15 cellular contexts compared by ENCODE assay signal in the genomic region with DNA sequence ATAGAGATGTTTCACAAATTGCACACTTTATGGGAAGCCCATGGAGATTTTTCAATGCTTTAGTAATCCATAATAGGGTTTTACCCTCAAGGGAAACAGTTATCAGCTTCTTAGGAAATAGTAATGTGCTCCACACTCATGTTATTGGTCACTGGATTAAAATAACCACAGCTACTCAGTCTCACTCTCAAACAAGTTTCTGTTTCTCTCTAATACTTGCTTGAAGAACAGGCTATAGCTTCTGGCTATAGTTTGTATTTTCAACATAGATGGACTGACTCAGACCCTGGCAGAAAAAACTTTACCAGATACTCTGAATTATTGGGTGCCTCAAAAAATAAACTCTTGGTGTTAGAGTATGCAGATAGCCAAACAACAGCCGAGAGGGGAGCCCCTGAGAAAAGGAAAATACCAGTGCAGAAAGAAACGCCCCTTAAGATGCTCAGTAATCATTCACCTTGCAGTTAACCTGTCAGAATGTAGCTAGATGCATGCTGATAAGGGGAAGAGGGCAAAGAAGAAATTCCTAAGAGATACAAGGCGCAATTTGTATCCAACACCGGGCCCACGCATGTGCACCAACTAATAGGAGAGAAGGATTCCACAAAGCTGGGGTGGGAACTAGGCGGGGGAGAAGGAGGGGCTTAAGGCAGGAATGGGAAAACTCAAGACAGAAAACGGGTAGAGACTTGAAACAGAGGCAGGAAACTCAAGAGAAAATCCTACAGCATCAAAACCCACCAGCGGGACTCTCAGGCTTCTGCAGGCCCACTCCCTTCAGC. TPM values are rescaled to one million over a fixed set of nuclear protein-coding genes. Genes with fewer than 3 reads are reported as not detected.
DNase-seq lines count a peak whose midpoint lies in the region; ATAC-seq, FAIRE-seq and TF ChIP-seq lines count a peak whose summit lies in the region.
"Had no signal": no experiment of that assay in that cellular context is flagged by ENCODE, and none has a peak within 500 bp of the region (broad histone marks: within the 10 kb centered on the region; RNA-seq: fewer than 3 reads in every experiment).

No MANE protein-coding gene starts in this region.

- H3K27me3 ChIP-seq in AG04450 (ENCODE audit: control insufficient read depth, insufficient read depth, low read length) (no peaks in the 10 kb centered on the region), IMR-90 (ENCODE audit: control insufficient read depth, insufficient read depth, low read length) (peaks cover 3% of the 10 kb centered on the region)
- H3K27me3 ChIP-seq: cardiac muscle cell, transverse colon had no signal

- 0% methylated on average over 1 of the region's 8 CpGs; no CpG with 5 or more reads in 1 of the 2 experiments for WGBS in IMR-90 (ENCODE audit: extremely low coverage in 2 of 2, insufficient read length in 1 of 2), 2 experiments

- no peak overlapping the region for H3K14ac ChIP-seq in IMR-90 (replicated peaks; ENCODE audit: low read depth, low read length)

- no peak overlapping the region for H4K91ac ChIP-seq in IMR-90 (ENCODE audit: insufficient read depth, low read depth, low read length)

- no peaks in the 10 kb centered on the region for H3K9me1 ChIP-seq in IMR-90 (ENCODE audit: insufficient read depth, low read length)

- H3K23ac ChIP-seq in IMR-90 (ENCODE audit: low read depth, low read length): no peak overlapping the region

- no peaks in the 10 kb centered on the region for H4K20me1 ChIP-seq in IMR-90 (ENCODE audit: insufficient read depth, low read length)

- dilution Hi-C loops in IMR-90 (cut with HindIII; ENCODE audit: low sequenced_read_pairs, unreplicated experiment): no loop called here

- H2BK15ac ChIP-seq in IMR-90 (ENCODE audit: low read depth, low read length): no peak overlapping the region

- no peak overlapping the region for H2BK120ac ChIP-seq in IMR-90 (ENCODE audit: low read depth, low read length)

- no peak overlapping the region for H4K8ac ChIP-seq in IMR-90 (ENCODE audit: low read depth in 2 of 2, low read length in 2 of 2)

- H3K4me3 ChIP-seq in AG04450 (ENCODE audit: low read depth, low read length) (peak overlapping the region; percentile 36), IMR-90 (ENCODE audit: insufficient read depth, low read depth, low read length) (peak overlapping the region; percentile 11; the same call in 1 of the 2 replicates), kidney (ENCODE audit: low read length in 2 of 2) (no peak overlapping the region)
- H3K4me3 ChIP-seq: cardiac muscle cell, K562, transverse colon had no signal

- H3K9ac ChIP-seq in IMR-90 (ENCODE audit: low read depth, low read length) (no peak overlapping the region), kidney (ENCODE audit: low read length in 2 of 2) (no peak overlapping the region)

- H2AK5ac ChIP-seq in IMR-90 (ENCODE audit: low read depth, low read length): no peak overlapping the region

- H2BK5ac ChIP-seq in IMR-90 (ENCODE audit: low read depth, low read length, poor library complexity, severe bottlenecking): no peak overlapping the region

- H3K4me2 ChIP-seq in IMR-90 (ENCODE audit: low read depth, low read length): peak overlapping the region; percentile 34

- H3K18ac ChIP-seq in IMR-90 (ENCODE audit: low read depth, low read length): no peak overlapping the region

- no peaks in the 10 kb centered on the region for H3K79me1 ChIP-seq in IMR-90 (ENCODE audit: low read depth in 1 of 2, low read length in 2 of 2)

- TF ChIP-seq RAD21 in IMR-90 (IDR thresholded peaks at IDR 0.05; ENCODE audit: low read length): no peak

- H3K9me3 ChIP-seq in AG04450 (ENCODE audit: control insufficient read depth, insufficient read depth, low read length): no peaks in the 10 kb centered on the region
- no peaks in the 10 kb centered on the region for H3K9me3 ChIP-seq in IMR-90 (ENCODE audit: control insufficient read depth, insufficient read depth, low read length)
- H3K9me3 ChIP-seq in kidney (ENCODE audit: control insufficient read depth in 1 of 2, low read length in 2 of 2): no peaks in the 10 kb centered on the region
- H3K9me3 ChIP-seq: transverse colon had no signal

- FAIRE-seq in GM19239 (lab: Jason Lieb, UNC) (no peak), kidney (lab: Jason Lieb, UNC) (no peak)
- FAIRE-seq: A204.1, K562 had no signal

- no peak for TF ChIP-seq POLR2A in IMR-90 (IDR thresholded peaks at IDR 0.05; ENCODE audit: low read depth, low read length)

- H3K4ac ChIP-seq in IMR-90 (ENCODE audit: low read depth, low read length): no peak overlapping the region

- DNase-seq in AG04450 (ENCODE audit: low read depth, low spot score) (peak; percentile 11), IMR-90 (peak; percentile 76), fibroblast of peridontal ligament (ENCODE audit: extremely low read depth) (peak; percentile 75), NCI-H524 (lab: John Stamatoyannopoulos, UW) (no peak), GM19239 (ENCODE audit: insufficient read length, low spot score) (no peak), kidney (no peak)
- DNase-seq: activated gamma-delta T cell; naive thymus-derived CD4-positive, alpha-beta T cell; NCI-H2107; transverse colon had no signal

- H2BK20ac ChIP-seq in IMR-90 (ENCODE audit: low read depth, low read length): no peak overlapping the region

- intact Hi-C loops in IMR-90 (cut with micrococcal nuclease) (no loop called here), kidney (cut with DNase I) (no loop called here)

- no peak overlapping the region for H2AK9ac ChIP-seq in IMR-90 (replicated peaks; ENCODE audit: low read depth, low read length, poor library complexity)

- CTCF ChIA-PET in AG04450 (lab: Charles Lee) (interaction anchor here (1.8 kb wide), 1 partner anchor 74 kb away, joined by 4 read pairs; no protein-coding TSS in a partner anchor), IMR-90 (lab: Yijun Ruan, JAX) (interaction anchor here (0.7 kb wide), 1 partner anchor 424 kb away, joined by 3 read pairs; no protein-coding TSS in a partner anchor)

- TF ChIP-seq CTCF in AG04450 (IDR thresholded peaks at IDR 0.05; ENCODE audit: low read depth, low read length) (no peak), IMR-90 (conservative IDR thresholded peaks at IDR 0.05; ENCODE audit: low read depth, low read length) (no peak), kidney (IDR thresholded peaks at IDR 0.05; ENCODE audit: borderline replicate concordance, extremely low read depth, insufficient read depth) (no peak)

- POLR2A ChIA-PET in AG04450 (lab: Yijun Ruan, JAX) (interaction anchor here (0.6 kb wide), 1 partner anchor 58 kb away, joined by 3 read pairs; no protein-coding TSS in a partner anchor), IMR-90 (lab: Charles Lee; ENCODE audit: unreplicated experiment) (no interaction called here)

- H3K4me1 ChIP-seq in IMR-90 (ENCODE audit: control insufficient read depth, insufficient read depth, low read length) (no peaks in the 10 kb centered on the region), kidney (ENCODE audit: control insufficient read depth in 1 of 2, insufficient read depth in 1 of 2, low read depth in 1 of 2, low read length in 2 of 2) (no peaks in the 10 kb centered on the region)

- H3K36me3 ChIP-seq in IMR-90 (ENCODE audit: control insufficient read depth, insufficient read depth, low read length): no peaks in the 10 kb centered on the region
- no peaks in the 10 kb centered on the region for H3K36me3 ChIP-seq in kidney (ENCODE audit: control insufficient read depth in 1 of 2, insufficient read depth in 2 of 2, low read length in 2 of 2)
- H3K36me3 ChIP-seq: cardiac muscle cell, transverse colon had no signal

- no TSS peak for BruUV-seq in IMR-90 (replicated peaks; lab: Mats Ljungman, UMichigan)

- in situ Hi-C loops in IMR-90 (cut with MboI; ENCODE audit: low sequenced_read_pairs): no loop called here

- ATAC-seq in GM19397 (IDR thresholded peaks at IDR 0.05; ENCODE audit: unreplicated experiment): peak; percentile 57
- ATAC-seq in IMR-90 (ENCODE audit: low read depth): peak; percentile 93
- no peak for ATAC-seq in HG03439 (IDR thresholded peaks at IDR 0.05; ENCODE audit: unreplicated experiment)
- ATAC-seq: K562; naive thymus-derived CD4-positive, alpha-beta T cell had no signal

- no peak overlapping the region for H4K5ac ChIP-seq in IMR-90 (ENCODE audit: low read depth, low read length)

- H2AFZ ChIP-seq in IMR-90 (replicated peaks; ENCODE audit: low read length, poor library complexity): peak overlapping the region; percentile 35

- no peak overlapping the region for H3K56ac ChIP-seq in IMR-90 (ENCODE audit: extremely low read depth, insufficient read depth, low read length)

- H3K27ac ChIP-seq in AG04450 (ENCODE audit: low read depth, low read length): no peak overlapping the region
- H3K27ac ChIP-seq in IMR-90 (ENCODE audit: insufficient read depth, low read length): no peak overlapping the region
- H3K27ac ChIP-seq in kidney (ENCODE audit: low read depth in 2 of 2, low read length in 2 of 2): no peak overlapping the region
- H3K27ac ChIP-seq: cardiac muscle cell, transverse colon had no signal

TF ChIP-seq in IMR-90, 13 proteins besides CTCF, POLR2A, EP300 and RAD21:
- TF ChIP-seq MAFK (IDR thresholded peaks at IDR 0.05; ENCODE audit: low read depth, low read length) (no peak), MXI1 (IDR thresholded peaks at IDR 0.05; ENCODE audit: borderline replicate concordance, low read depth, low read length) (no peak), NFE2L2 (IDR thresholded peaks at IDR 0.05; ENCODE audit: low read depth, low read length) (no peak), SMC3 (IDR thresholded peaks at IDR 0.05; ENCODE audit: low read depth, low read length) (no peak), BHLHE40 (IDR thresholded peaks at IDR 0.05; ENCODE audit: low read depth, low read length) (no peak), MAZ (IDR thresholded peaks at IDR 0.05; ENCODE audit: borderline replicate concordance, low read depth, low read length) (no peak), FOS (IDR thresholded peaks at IDR 0.05; ENCODE audit: low read depth, low read length) (no peak), RCOR1 (IDR thresholded peaks at IDR 0.05; ENCODE audit: insufficient replicate concordance, low read length) (no peak), CEBPB (IDR thresholded peaks at IDR 0.05; ENCODE audit: low read depth, low read length) (no peak), RFX5 (IDR thresholded peaks at IDR 0.05; ENCODE audit: low read depth, low read length) (no peak)

RNA-seq across cellular contexts. Expression of a gene that starts 30.4 kb away (rescaled TPM):
- polyA plus RNA-seq in AG04450 (2011; rRNA removed): 13.8 and 17.6 TPM in 2 replicates
- 23.4 and 33.7 TPM in 2 replicates for polyA minus RNA-seq in AG04450 (2011; rRNA and poly(A)+ RNA removed)
- 15.6 and 21.3 TPM in 2 replicates for total RNA-seq in IMR-90 (2012; rRNA removed)
- 5.2 and 5.8 TPM in 2 replicates for polyA plus RNA-seq in IMR-90 (2012; rRNA removed)
- 1.9 and 2.1 TPM in 2 replicates for polyA plus RNA-seq in IMR-90 (2012; cell fraction: cytosol; rRNA removed)
- 5.4 and 25.3 TPM in 2 replicates for polyA plus RNA-seq in IMR-90 (2012; cell fraction: nucleus; rRNA removed; ENCODE audit: low replicate concordance)
- total RNA-seq in kidney: 8.7 TPM
- 2.0 TPM for polyA plus RNA-seq in kidney (ENCODE audit: insufficient read depth, low read depth, low replicate concordance)
- polyA plus RNA-seq: K562 had no signal

Comparison
In these comparisons a context has a peak if more than half of its experiments do, and no peak if none do; other contexts are left out.
1. DNase-seq: peak in AG04450 (single experiment), IMR-90 (single experiment) and fibroblast of peridontal ligament (single experiment); none in NCI-H524 (0 of 2), GM19239 (single experiment) and kidney (single experiment).
2. H3K4me3 ChIP-seq: peak in AG04450 (single experiment) and IMR-90 (single experiment); none in kidney (0 of 2).